Comparison of ENCODE assay signal across 8 cellular contexts in the genomic region with DNA sequence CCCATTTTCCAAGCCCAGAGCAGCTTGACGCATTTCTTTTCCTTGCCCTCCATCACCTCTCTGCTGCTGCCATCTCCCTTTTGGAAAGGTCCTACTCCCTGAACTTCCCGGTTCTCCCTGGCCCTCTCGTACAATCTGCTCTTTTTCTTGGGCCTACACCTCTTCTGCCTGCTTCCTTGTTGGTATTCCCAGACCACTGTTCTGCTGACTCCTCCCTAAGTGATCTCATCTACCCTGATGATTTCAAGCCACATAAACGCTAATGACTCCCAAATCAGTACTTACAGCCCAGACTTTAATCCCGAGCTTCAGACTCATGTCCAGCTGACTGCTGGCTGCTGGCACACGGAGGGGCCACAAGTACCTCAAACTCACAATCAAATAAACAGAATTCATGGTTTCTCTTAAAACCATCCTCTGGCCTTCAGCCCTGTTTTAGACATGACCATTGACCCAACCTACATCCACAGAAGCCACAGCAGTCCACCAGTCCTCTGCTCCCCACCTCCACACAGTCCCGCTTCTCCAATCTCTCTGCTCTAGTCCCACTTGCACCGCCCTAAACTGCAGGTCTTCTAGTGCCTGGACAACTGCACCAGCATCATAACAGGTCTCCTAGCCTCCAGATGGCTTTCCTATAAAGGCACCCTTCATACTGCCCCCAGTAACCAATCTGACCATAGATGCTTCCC. TPM values are rescaled to one million over a fixed set of nuclear protein-coding genes. Genes with fewer than 3 reads are reported as not detected.
DNase-seq lines count a peak whose midpoint lies in the region; ATAC-seq and TF ChIP-seq lines count a peak whose summit lies in the region.

No MANE protein-coding gene starts in this region.

- H3K27ac ChIP-seq in mammary epithelial cell (ENCODE audit: insufficient read depth, low read depth, low read length) (no peak overlapping the region), ascending aorta (peak overlapping the region; percentile 27 to 64), aorta (ENCODE audit: low read depth in 1 of 2, low read length in 2 of 2) (no peak overlapping the region)

- no peaks in the 10 kb centered on the region for H3K27me3 Mint-ChIP-seq in MCF 10A (ENCODE audit: insufficient read depth, unreplicated experiment)

- H3K4me1 ChIP-seq in mammary epithelial cell (ENCODE audit: insufficient read depth, low read length): no peaks in the 10 kb centered on the region
- H3K4me1 ChIP-seq in ascending aorta: peaks cover 3 to 50% of the 10 kb centered on the region in 2 donors
- peaks cover 14 to 16% of the 10 kb centered on the region in 2 donors for H3K4me1 ChIP-seq in aorta (ENCODE audit: control insufficient read depth in 1 of 2, insufficient read depth in 2 of 2, low read length in 2 of 2)

- no TSS peak for BruUV-seq in MCF 10A (replicated peaks; lab: Mats Ljungman, UMichigan)
- BruUV-seq in mammary epithelial cell (replicated peaks; lab: Mats Ljungman, UMichigan): no TSS peak

- no peak overlapping the region for H3K9ac ChIP-seq in mammary epithelial cell (ENCODE audit: insufficient read depth, low read length)

- dilution Hi-C loops in mammary epithelial cell (cut with HindIII; ENCODE audit: low sequenced_read_pairs): no loop called here

- H3K4me1 Mint-ChIP-seq in MCF 10A (ENCODE audit: insufficient read depth, unreplicated experiment): no peaks in the 10 kb centered on the region

- CTCF ChIA-PET in MCF 10A (lab: Yijun Ruan, JAX) (interaction anchor here (0.6 kb wide), 1 partner anchor 29 kb away, joined by 3 read pairs; no protein-coding TSS in a partner anchor), mammary epithelial cell (lab: Charles Lee; ENCODE audit: low non-redundant PET) (no interaction called here)

- no peaks in the 10 kb centered on the region for H3K9me3 Mint-ChIP-seq in MCF 10A (ENCODE audit: unreplicated experiment)

- H3K4me3 ChIP-seq in mammary epithelial cell (replicated peaks in 1 of 3; ENCODE audit: insufficient read depth in 1 of 3, low read depth in 2 of 3, low read length in 3 of 3) (no peak overlapping the region), ascending aorta (no peak overlapping the region), aorta (ENCODE audit: low read length in 2 of 2) (no peak overlapping the region)

- H3K27me3 ChIP-seq in mammary epithelial cell (ENCODE audit: insufficient read depth, low read length) (no peaks in the 10 kb centered on the region), ascending aorta (no peaks in the 10 kb centered on the region), aorta (ENCODE audit: control insufficient read depth in 1 of 2, insufficient read depth in 2 of 2, low read length in 1 of 2) (no peaks in the 10 kb centered on the region)

- H3K79me2 ChIP-seq in mammary epithelial cell (ENCODE audit: insufficient read depth, low read length): no peaks in the 10 kb centered on the region

- peak overlapping the region; percentile 4 for H3K27ac Mint-ChIP-seq in MCF 10A (ENCODE audit: low read depth, unreplicated experiment)

- no peak overlapping the region for H2AFZ ChIP-seq in mammary epithelial cell (ENCODE audit: low read depth, low read length)

- POLR2A ChIA-PET in MCF 10A (lab: Yijun Ruan, JAX): interaction anchor here (0.6 kb wide), 1 partner anchor 118 kb away, joined by 3 read pairs; no protein-coding TSS in a partner anchor

- intact Hi-C loops in MCF 10A (cut with micrococcal nuclease): no loop called here
- intact Hi-C loops in mammary epithelial cell (cut with micrococcal nuclease): loop anchor here (5.0 kb wide), 1 partner anchor 130 kb away; a partner anchor contains a TSS
- intact Hi-C loops in ascending aorta (cut with DNase I): loop anchor here (10.0 kb wide), 1 partner anchor 492 kb away; a partner anchor contains a TSS
- intact Hi-C loops in aorta (cut with DNase I): no loop called here

- H4K20me1 ChIP-seq in mammary epithelial cell (ENCODE audit: insufficient read depth, low read length): no peaks in the 10 kb centered on the region

- WGBS in mammary epithelial cell (ENCODE audit: low coverage, missing lambda C conversion rate): 82% methylated on average over 8 of the region's 8 CpGs
- 41 to 44% methylated on average over 8 of the region's 8 CpGs for WGBS in aorta, 2 donors

- TF ChIP-seq CTCF in MCF 10A (IDR thresholded peaks at IDR 0.05; ENCODE audit: unreplicated experiment) (no peak), mammary epithelial cell (conservative IDR thresholded peaks at IDR 0.05 in 1 of 2, IDR thresholded peaks at IDR 0.05 in 1 of 2; ENCODE audit: extremely low read depth in 1 of 2, insufficient read depth in 1 of 2, low read depth in 1 of 2, low read length in 2 of 2) (no peak), ascending aorta (IDR thresholded peaks at IDR 0.05) (no peak)

- no peak for DNase-seq in MCF 10A (ENCODE audit: unreplicated experiment)
- no peak for DNase-seq in mammary epithelial cell
- DNase-seq in ascending aorta (ENCODE audit: low spot score in 2 of 2): no peak
- DNase-seq in kidney tubule cell (ENCODE audit: low spot score): peak; percentile 76
- DNase-seq in aorta: no peak
- DNase-seq in effector CD4-positive, alpha-beta T cell: no peak
- DNase-seq in activated CD4-positive, CD25-positive, alpha-beta regulatory T cell (lab: John Stamatoyannopoulos, UW): no peak
- DNase-seq in DMS53 (lab: John Stamatoyannopoulos, UW): no peak

- no peak overlapping the region for H3K4me2 ChIP-seq in mammary epithelial cell (ENCODE audit: insufficient read depth, low read depth, low read length)

- H3K36me3 ChIP-seq in mammary epithelial cell (ENCODE audit: insufficient read depth, low read length) (peaks cover 8% of the 10 kb centered on the region), ascending aorta (peaks cover 0 to 16% of the 10 kb centered on the region in 2 donors), aorta (ENCODE audit: control insufficient read depth in 1 of 2, insufficient read depth in 2 of 2, low read length in 1 of 2) (no peaks in the 10 kb centered on the region)

- H3K4me3 Mint-ChIP-seq in MCF 10A (ENCODE audit: unreplicated experiment): no peak overlapping the region

- peak; percentile 67 for ATAC-seq in aorta (ENCODE audit: low FRiP score)

- H3K9me3 ChIP-seq in mammary epithelial cell (replicated peaks; ENCODE audit: insufficient read depth, low read length) (no peaks in the 10 kb centered on the region), ascending aorta (no peaks in the 10 kb centered on the region), aorta (ENCODE audit: control insufficient read depth, low read length) (no peaks in the 10 kb centered on the region)

- H3K36me3 Mint-ChIP-seq in MCF 10A (ENCODE audit: insufficient read depth, unreplicated experiment): peaks cover 56% of the 10 kb centered on the region

- in situ Hi-C loops in mammary epithelial cell (cut with MboI; ENCODE audit: low sequenced_read_pairs in 2 of 2): no loop called here

RNA-seq across cellular contexts. Expression of a gene that starts 57.6 kb away (rescaled TPM):
- total RNA-seq in MCF 10A (2022) (52.7 and 60.7 TPM in 2 replicates), mammary epithelial cell (10 to 100 TPM; 52.2 to 62.5 TPM), ascending aorta (27.8 TPM), aorta (10 to 100 TPM; 24.3 to 24.5 TPM)
- polyA plus RNA-seq in mammary epithelial cell (44.5 TPM), aorta (10 to 100 TPM; 16.4 to 18.2 TPM)
- polyA minus RNA-seq in mammary epithelial cell: 90.5 TPM

RNA-seq across cellular contexts. Expression of a gene that starts 57.8 kb away (rescaled TPM):
- total RNA-seq in MCF 10A (2022) (4.4 and 5.0 TPM in 2 replicates), mammary epithelial cell (1 to 10 TPM; 4.9 to 8.8 TPM), ascending aorta (not detected), aorta (1 to 10 TPM; 2.0 to 3.4 TPM)
- polyA plus RNA-seq in mammary epithelial cell (1.0 TPM), aorta (1 to 10 TPM in 1 of 2 donors, not detected in 1; 1.2 TPM)
- polyA minus RNA-seq in mammary epithelial cell: 13.3 TPM

Comparison
In these comparisons a context has a peak if more than half of its experiments do, and no peak if none do; other contexts are left out.
1. intact Hi-C loops: an anchor here in mammary epithelial cell (5.0 kb wide) and ascending aorta (10.0 kb wide); none called in MCF 10A and aorta.
2. H3K27ac ChIP-seq: peak in ascending aorta (2 of 2); none in mammary epithelial cell (single experiment) and aorta (0 of 2).